ENCODE assay signal across 35 cellular contexts in genomic region chr6:27159725-27160124, GRCh38.
"Had no signal": no experiment of that assay in that cellular context is flagged by ENCODE, and none has a peak within 500 bp of the region (broad histone marks: within the 10 kb centered on the region; RNA-seq: fewer than 3 reads in every experiment).

No MANE protein-coding gene starts in this region.

- H3K27ac ChIP-seq: adrenal gland, body of pancreas, brain microvascular endothelial cell, breast epithelium, VCaP had no signal

- H3K9me3 ChIP-seq: adrenal gland, body of pancreas, breast epithelium had no signal

- H3K4me3 ChIP-seq: adrenal gland, body of pancreas, breast epithelium had no signal

- H3K9me3 Mint-ChIP-seq: activated B cell treated with CpG ODN at 0.5 μM for 24 hours; activated CD4-positive, alpha-beta memory T cell treated with anti-CD3 and anti-CD28 coated beads for 36 hours; activated CD8-positive, alpha-beta T cell treated with anti-CD3 and anti-CD28 coated beads for 36 hours; activated naive CD4-positive, alpha-beta T cell treated with anti-CD3 and anti-CD28 coated beads, Interleukin-2, amount 10 ng/mL, durations not matched to agents 7 days and 5 days; activated naive CD4-positive, alpha-beta T cell treated with anti-CD3 and anti-CD28 coated beads, Interleukin-2, amount 50 U/mL, for 72 hours; activated naive CD8-positive, alpha-beta T cell treated with anti-CD3 and anti-CD28 coated beads for 36 hours; activated T-cell treated with anti-CD3 and anti-CD28 coated beads, Interleukin-2, amount 50 U/mL, for 4 hours; activated T-cell treated with anti-CD3 and anti-CD28 coated beads, Interleukin-2, amount 50 U/mL, for 72 hours; activated T-helper 1 cell treated with anti-CD3 and anti-CD28 coated beads, Interleukin-12 subunit alpha, Interleukin-12 subunit beta, Interleukin-2, Interleukin-4 antibody, amounts not matched to agents 30 ng/mL and 10 ng/mL and 1 ng/mL, durations not matched to agents 14 hours and 24 hours and 36 hours; activated T-helper 17 cell treated with anti-CD3 and anti-CD28 coated beads, Interleukin-2, amount 50 U/mL, for 72 hours; T-cell; T-helper 2 cell treated with Interferon-gamma antibody and Interleukin-4, amounts not matched to agents 5 μg/mL and 100 μg/mL, for 36 hours had no signal

- H3K36me3 ChIP-seq: adrenal gland, brain microvascular endothelial cell, breast epithelium had no signal

- H3K27ac Mint-ChIP-seq: activated B cell treated with CpG ODN at 0.5 μM for 24 hours; activated CD4-positive, alpha-beta memory T cell treated with anti-CD3 and anti-CD28 coated beads for 36 hours; activated CD8-positive, alpha-beta T cell treated with anti-CD3 and anti-CD28 coated beads for 36 hours; activated naive CD4-positive, alpha-beta T cell treated with anti-CD3 and anti-CD28 coated beads, Interleukin-2, amount 10 ng/mL, durations not matched to agents 7 days and 5 days; activated naive CD4-positive, alpha-beta T cell treated with anti-CD3 and anti-CD28 coated beads, Interleukin-2, amount 50 U/mL, for 72 hours; activated naive CD8-positive, alpha-beta T cell treated with anti-CD3 and anti-CD28 coated beads for 36 hours; activated T-cell treated with anti-CD3 and anti-CD28 coated beads, Interleukin-2, amount 50 U/mL, for 72 hours; activated T-helper 1 cell treated with anti-CD3 and anti-CD28 coated beads, Interleukin-12 subunit alpha, Interleukin-12 subunit beta, Interleukin-2, Interleukin-4 antibody, amounts not matched to agents 30 ng/mL and 10 ng/mL and 1 ng/mL, durations not matched to agents 14 hours and 24 hours and 36 hours; activated T-helper 17 cell treated with anti-CD3 and anti-CD28 coated beads, Interleukin-2, amount 50 U/mL, for 72 hours; T-cell; T-helper 2 cell treated with Interferon-gamma antibody and Interleukin-4, amounts not matched to agents 5 μg/mL and 100 μg/mL, for 36 hours had no signal

- H3K4me3 Mint-ChIP-seq: activated B cell treated with CpG ODN at 0.5 μM for 24 hours; activated CD4-positive, alpha-beta memory T cell treated with anti-CD3 and anti-CD28 coated beads for 36 hours; activated CD8-positive, alpha-beta T cell treated with anti-CD3 and anti-CD28 coated beads for 36 hours; activated naive CD4-positive, alpha-beta T cell treated with anti-CD3 and anti-CD28 coated beads, Interleukin-2, amount 10 ng/mL, durations not matched to agents 7 days and 5 days; activated naive CD8-positive, alpha-beta T cell treated with anti-CD3 and anti-CD28 coated beads for 36 hours; activated T-cell treated with anti-CD3 and anti-CD28 coated beads, Interleukin-2, amount 50 U/mL, for 4 hours; activated T-cell treated with anti-CD3 and anti-CD28 coated beads, Interleukin-2, amount 50 U/mL, for 72 hours; activated T-helper 1 cell treated with anti-CD3 and anti-CD28 coated beads, Interleukin-12 subunit alpha, Interleukin-12 subunit beta, Interleukin-2, Interleukin-4 antibody, amounts not matched to agents 30 ng/mL and 10 ng/mL and 1 ng/mL, durations not matched to agents 14 hours and 24 hours and 36 hours; activated T-helper 17 cell treated with anti-CD3 and anti-CD28 coated beads, Interleukin-2, amount 50 U/mL, for 72 hours; T-cell; T-helper 2 cell treated with Interferon-gamma antibody and Interleukin-4, amounts not matched to agents 5 μg/mL and 100 μg/mL, for 36 hours had no signal

- H3K27me3 Mint-ChIP-seq: activated B cell treated with CpG ODN at 0.5 μM for 24 hours; activated CD4-positive, alpha-beta memory T cell treated with anti-CD3 and anti-CD28 coated beads for 36 hours; activated CD8-positive, alpha-beta T cell treated with anti-CD3 and anti-CD28 coated beads for 36 hours; activated naive CD8-positive, alpha-beta T cell treated with anti-CD3 and anti-CD28 coated beads for 36 hours; activated T-helper 17 cell treated with anti-CD3 and anti-CD28 coated beads, Interleukin-2, amount 50 U/mL, for 72 hours; T-cell had no signal

- ATAC-seq: activated CD8-positive, alpha-beta T cell treated with anti-CD3 and anti-CD28 coated beads for 36 hours; activated naive CD4-positive, alpha-beta T cell treated with anti-CD3 and anti-CD28 coated beads, Interleukin-2, amount 50 U/mL, for 72 hours; activated T-cell treated with anti-CD3 and anti-CD28 coated beads, Interleukin-2, amount 50 U/mL, for 4 hours; activated T-cell treated with anti-CD3 and anti-CD28 coated beads, Interleukin-2, amount 50 U/mL, for 72 hours; activated T-helper 17 cell treated with anti-CD3 and anti-CD28 coated beads, Interleukin-2, amount 50 U/mL, for 72 hours; body of pancreas; T-cell had no signal

- H3K36me3 Mint-ChIP-seq: activated CD4-positive, alpha-beta memory T cell treated with anti-CD3 and anti-CD28 coated beads for 36 hours; activated naive CD4-positive, alpha-beta T cell treated with anti-CD3 and anti-CD28 coated beads, Interleukin-2, amount 10 ng/mL, durations not matched to agents 7 days and 5 days; activated naive CD8-positive, alpha-beta T cell treated with anti-CD3 and anti-CD28 coated beads for 36 hours; T-cell had no signal

- H3K27me3 ChIP-seq: adrenal gland, body of pancreas, brain microvascular endothelial cell, breast epithelium had no signal

- H3K4me1 ChIP-seq: breast epithelium had no signal

- FAIRE-seq: astrocyte, colon, TTC549 had no signal

- DNase-seq: activated B cell treated with CpG ODN at 0.5 μM for 24 hours; activated CD4-positive, alpha-beta memory T cell treated with anti-CD3 and anti-CD28 coated beads for 36 hours; activated CD4-positive, alpha-beta T cell treated with anti-CD3 and anti-CD28 coated beads for 4 hours; activated CD4-positive, alpha-beta T cell treated with anti-CD3 and anti-CD28 coated beads, Interleukin-2, amount 50 U/mL, for 1 hour; activated CD4-positive, alpha-beta T cell treated with anti-CD3 and anti-CD28 coated beads, Interleukin-2, amount 50 U/mL, for 4 hours; activated CD4-positive, CD25-positive, alpha-beta regulatory T cell treated with anti-CD3 and anti-CD28 coated beads, Interleukin-2, amount 50 U/mL, for 72 hours; activated CD8-positive, alpha-beta memory T cell treated with anti-CD3 and anti-CD28 coated beads, Interleukin-2, amount 50 U/mL, for 4 hours; activated CD8-positive, alpha-beta T cell treated with anti-CD3 and anti-CD28 coated beads for 36 hours; activated effector memory CD4-positive, alpha-beta T cell treated with anti-CD3 and anti-CD28 coated beads, Interleukin-2, amount 50 U/mL, for 16 hours; activated gamma-delta T cell treated with Interleukin-2 at 50 U/mL for 16 hours; activated naive CD4-positive, alpha-beta T cell treated with anti-CD3 and anti-CD28 coated beads, Interleukin-2, amount 10 ng/mL, durations not matched to agents 7 days and 5 days; activated naive CD4-positive, alpha-beta T cell treated with Interleukin-2 at 50 U/mL for 16 hours; activated naive CD8-positive, alpha-beta T cell treated with anti-CD3 and anti-CD28 coated beads for 36 hours; activated T-cell treated with anti-CD3 and anti-CD28 coated beads for 4 hours; activated T-cell treated with anti-CD3 and anti-CD28 coated beads, Interleukin-2, amount 50 U/mL, for 1 hour; activated T-cell treated with anti-CD3 and anti-CD28 coated beads, Interleukin-2, amount 50 U/mL, for 4 hours; activated T-cell treated with anti-CD3 and anti-CD28 coated beads, Interleukin-2, amount 50 U/mL, for 72 hours; adrenal gland; amniotic stem cell; aorta; body of pancreas; brain microvascular endothelial cell; central memory CD4-positive, alpha-beta T cell; T-cell; T-helper 2 cell; T-helper 9 cell had no signal
